In the genomic region with DNA sequence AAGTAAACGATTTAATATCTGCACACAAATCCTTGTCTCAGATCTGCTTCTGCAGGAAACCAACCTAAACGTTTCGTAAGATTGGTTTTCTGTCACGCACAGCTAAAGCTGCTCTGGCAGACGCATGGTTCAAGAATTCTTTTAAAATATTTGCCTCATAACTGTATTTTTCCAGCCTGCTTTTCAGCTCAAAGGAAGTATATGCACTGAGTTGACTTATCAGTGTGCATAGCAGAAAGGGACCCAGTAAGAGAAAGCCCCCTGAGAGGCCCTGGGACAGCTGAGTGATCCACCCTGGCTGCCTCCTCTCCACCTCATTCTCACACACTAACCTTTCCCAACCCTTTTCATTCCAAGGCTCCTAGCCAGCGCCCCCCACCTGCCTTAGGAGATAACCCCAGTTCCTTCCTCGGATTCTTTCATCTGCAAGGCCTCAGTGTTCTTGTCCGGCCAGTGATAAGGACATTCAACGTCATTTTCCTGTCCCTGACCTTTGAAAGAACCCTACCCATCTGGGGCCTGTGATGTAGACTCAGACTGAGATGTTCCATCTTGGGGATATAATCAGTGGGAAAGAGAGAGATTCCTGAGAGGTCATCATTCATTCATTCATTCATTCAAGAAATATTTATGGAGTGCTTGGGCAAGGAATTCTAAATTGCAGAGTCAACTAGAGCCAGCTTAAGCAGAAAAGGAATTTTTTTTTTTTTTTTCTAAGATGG, we compare ENCODE assay signal across 1 cellular context.
TF ChIP-seq lines count a peak whose summit lies in the region.

No MANE protein-coding gene starts in this region.

TF ChIP-seq in K562, 482 proteins besides CTCF, POLR2A, EP300 and RAD21 (continued from another document and continues in another):
- TF ChIP-seq, protein P1, sequence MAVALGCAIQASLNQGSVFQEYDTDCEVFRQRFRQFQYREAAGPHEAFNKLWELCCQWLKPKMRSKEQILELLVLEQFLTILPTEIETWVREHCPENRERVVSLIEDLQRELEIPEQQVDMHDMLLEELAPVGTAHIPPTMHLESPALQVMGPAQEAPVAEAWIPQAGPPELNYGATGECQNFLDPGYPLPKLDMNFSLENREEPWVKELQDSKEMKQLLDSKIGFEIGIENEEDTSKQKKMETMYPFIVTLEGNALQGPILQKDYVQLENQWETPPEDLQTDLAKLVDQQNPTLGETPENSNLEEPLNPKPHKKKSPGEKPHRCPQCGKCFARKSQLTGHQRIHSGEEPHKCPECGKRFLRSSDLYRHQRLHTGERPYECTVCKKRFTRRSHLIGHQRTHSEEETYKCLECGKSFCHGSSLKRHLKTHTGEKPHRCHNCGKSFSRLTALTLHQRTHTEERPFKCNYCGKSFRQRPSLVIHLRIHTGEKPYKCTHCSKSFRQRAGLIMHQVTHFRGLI (CRISPR knock-in tag; IDR thresholded peaks at IDR 0.05) = no peak; the same call in 1 of the 2 replicates
- TF ChIP-seq, protein P2, sequence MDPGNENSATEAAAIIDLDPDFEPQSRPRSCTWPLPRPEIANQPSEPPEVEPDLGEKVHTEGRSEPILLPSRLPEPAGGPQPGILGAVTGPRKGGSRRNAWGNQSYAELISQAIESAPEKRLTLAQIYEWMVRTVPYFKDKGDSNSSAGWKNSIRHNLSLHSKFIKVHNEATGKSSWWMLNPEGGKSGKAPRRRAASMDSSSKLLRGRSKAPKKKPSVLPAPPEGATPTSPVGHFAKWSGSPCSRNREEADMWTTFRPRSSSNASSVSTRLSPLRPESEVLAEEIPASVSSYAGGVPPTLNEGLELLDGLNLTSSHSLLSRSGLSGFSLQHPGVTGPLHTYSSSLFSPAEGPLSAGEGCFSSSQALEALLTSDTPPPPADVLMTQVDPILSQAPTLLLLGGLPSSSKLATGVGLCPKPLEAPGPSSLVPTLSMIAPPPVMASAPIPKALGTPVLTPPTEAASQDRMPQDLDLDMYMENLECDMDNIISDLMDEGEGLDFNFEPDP (CRISPR knock-in tag; IDR thresholded peaks at IDR 0.05) = no peak
- TF ChIP-seq ZEB2 (IDR thresholded peaks at IDR 0.05) (peak; percentile 89), FOSL1 (tag; conservative IDR thresholded peaks at IDR 0.05) (peak; percentile 38; the same call in 1 of the 2 replicates), RBBP5 (IDR thresholded peaks at IDR 0.05; ENCODE audit: borderline replicate concordance, insufficient read depth, low read length, poor library complexity, severe bottlenecking) (peak; percentile 31), EP400 (IDR thresholded peaks at IDR 0.05) (peak; percentile 70), HEY1 (CRISPR knock-in tag; IDR thresholded peaks at IDR 0.05; ENCODE audit: borderline replicate concordance) (no peak), SMARCC2 (IDR thresholded peaks at IDR 0.05; ENCODE audit: low read depth) (peak; percentile 91), ZNF589 (CRISPR knock-in tag; IDR thresholded peaks at IDR 0.05; ENCODE audit: low read depth) (peak; percentile 63), ZNF444 (CRISPR knock-in tag; IDR thresholded peaks at IDR 0.05) (no peak), ZNF408 (CRISPR knock-in tag; IDR thresholded peaks at IDR 0.05; ENCODE audit: low read depth) (no peak), ZNF134 (CRISPR knock-in tag; conservative IDR thresholded peaks at IDR 0.05) (no peak), KLF13 (tag; IDR thresholded peaks at IDR 0.05; ENCODE audit: borderline replicate concordance, low read depth) (no peak), ZNF282 (CRISPR knock-in tag; IDR thresholded peaks at IDR 0.05) (no peak), TEAD2 (tag; IDR thresholded peaks at IDR 0.05) (no peak), SREBF1 (IDR thresholded peaks at IDR 0.05; ENCODE audit: borderline replicate concordance, low read depth, low read length) (no peak), JUND (IDR thresholded peaks at IDR 0.05; ENCODE audit: borderline replicate concordance, low read depth, low read length) (peak; percentile 72), JUND (tag; IDR thresholded peaks at IDR 0.05; ENCODE audit: borderline replicate concordance, low read depth, low read length) (peak; percentile 68; the same call in 1 of the 3 replicates), SMARCB1 (IDR thresholded peaks at IDR 0.05; ENCODE audit: insufficient read length, low read depth) (no peak), ZNF699 (CRISPR knock-in tag; IDR thresholded peaks at IDR 0.05; ENCODE audit: insufficient replicate concordance) (no peak), FOXP1 (CRISPR knock-in tag; IDR thresholded peaks at IDR 0.05) (no peak), RB1 (IDR thresholded peaks at IDR 0.05; ENCODE audit: low read depth) (no peak), ZNF165 (CRISPR knock-in tag; IDR thresholded peaks at IDR 0.05; ENCODE audit: borderline replicate concordance) (no peak), ZNF232 (CRISPR knock-in tag; IDR thresholded peaks at IDR 0.05) (no peak), CSDE1 (IDR thresholded peaks at IDR 0.05) (no peak)
- TF ChIP-seq, protein P3, sequence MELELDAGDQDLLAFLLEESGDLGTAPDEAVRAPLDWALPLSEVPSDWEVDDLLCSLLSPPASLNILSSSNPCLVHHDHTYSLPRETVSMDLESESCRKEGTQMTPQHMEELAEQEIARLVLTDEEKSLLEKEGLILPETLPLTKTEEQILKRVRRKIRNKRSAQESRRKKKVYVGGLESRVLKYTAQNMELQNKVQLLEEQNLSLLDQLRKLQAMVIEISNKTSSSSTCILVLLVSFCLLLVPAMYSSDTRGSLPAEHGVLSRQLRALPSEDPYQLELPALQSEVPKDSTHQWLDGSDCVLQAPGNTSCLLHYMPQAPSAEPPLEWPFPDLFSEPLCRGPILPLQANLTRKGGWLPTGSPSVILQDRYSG (tag; conservative IDR thresholded peaks at IDR 0.05; ENCODE audit: low read depth) = peak; percentile 70; the same call in 1 of the 2 replicates
- TF ChIP-seq, protein P4, sequence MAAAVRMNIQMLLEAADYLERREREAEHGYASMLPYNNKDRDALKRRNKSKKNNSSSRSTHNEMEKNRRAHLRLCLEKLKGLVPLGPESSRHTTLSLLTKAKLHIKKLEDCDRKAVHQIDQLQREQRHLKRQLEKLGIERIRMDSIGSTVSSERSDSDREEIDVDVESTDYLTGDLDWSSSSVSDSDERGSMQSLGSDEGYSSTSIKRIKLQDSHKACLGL (CRISPR knock-in tag; IDR thresholded peaks at IDR 0.05; ENCODE audit: borderline replicate concordance, poor library complexity, severe bottlenecking) = no peak
- TF ChIP-seq, protein P5, sequence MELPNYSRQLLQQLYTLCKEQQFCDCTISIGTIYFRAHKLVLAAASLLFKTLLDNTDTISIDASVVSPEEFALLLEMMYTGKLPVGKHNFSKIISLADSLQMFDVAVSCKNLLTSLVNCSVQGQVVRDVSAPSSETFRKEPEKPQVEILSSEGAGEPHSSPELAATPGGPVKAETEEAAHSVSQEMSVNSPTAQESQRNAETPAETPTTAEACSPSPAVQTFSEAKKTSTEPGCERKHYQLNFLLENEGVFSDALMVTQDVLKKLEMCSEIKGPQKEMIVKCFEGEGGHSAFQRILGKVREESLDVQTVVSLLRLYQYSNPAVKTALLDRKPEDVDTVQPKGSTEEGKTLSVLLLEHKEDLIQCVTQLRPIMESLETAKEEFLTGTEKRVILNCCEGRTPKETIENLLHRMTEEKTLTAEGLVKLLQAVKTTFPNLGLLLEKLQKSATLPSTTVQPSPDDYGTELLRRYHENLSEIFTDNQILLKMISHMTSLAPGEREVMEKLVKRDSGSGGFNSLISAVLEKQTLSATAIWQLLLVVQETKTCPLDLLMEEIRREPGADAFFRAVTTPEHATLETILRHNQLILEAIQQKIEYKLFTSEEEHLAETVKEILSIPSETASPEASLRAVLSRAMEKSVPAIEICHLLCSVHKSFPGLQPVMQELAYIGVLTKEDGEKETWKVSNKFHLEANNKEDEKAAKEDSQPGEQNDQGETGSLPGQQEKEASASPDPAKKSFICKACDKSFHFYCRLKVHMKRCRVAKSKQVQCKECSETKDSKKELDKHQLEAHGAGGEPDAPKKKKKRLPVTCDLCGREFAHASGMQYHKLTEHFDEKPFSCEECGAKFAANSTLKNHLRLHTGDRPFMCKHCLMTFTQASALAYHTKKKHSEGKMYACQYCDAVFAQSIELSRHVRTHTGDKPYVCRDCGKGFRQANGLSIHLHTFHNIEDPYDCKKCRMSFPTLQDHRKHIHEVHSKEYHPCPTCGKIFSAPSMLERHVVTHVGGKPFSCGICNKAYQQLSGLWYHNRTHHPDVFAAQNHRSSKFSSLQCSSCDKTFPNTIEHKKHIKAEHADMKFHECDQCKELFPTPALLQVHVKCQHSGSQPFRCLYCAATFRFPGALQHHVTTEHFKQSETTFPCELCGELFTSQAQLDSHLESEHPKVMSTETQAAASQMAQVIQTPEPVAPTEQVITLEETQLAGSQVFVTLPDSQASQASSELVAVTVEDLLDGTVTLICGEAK (IDR thresholded peaks at IDR 0.05) = no peak
- TF ChIP-seq, protein P5 (CRISPR knock-in tag; IDR thresholded peaks at IDR 0.05) = no peak
- TF ChIP-seq, protein P6, sequence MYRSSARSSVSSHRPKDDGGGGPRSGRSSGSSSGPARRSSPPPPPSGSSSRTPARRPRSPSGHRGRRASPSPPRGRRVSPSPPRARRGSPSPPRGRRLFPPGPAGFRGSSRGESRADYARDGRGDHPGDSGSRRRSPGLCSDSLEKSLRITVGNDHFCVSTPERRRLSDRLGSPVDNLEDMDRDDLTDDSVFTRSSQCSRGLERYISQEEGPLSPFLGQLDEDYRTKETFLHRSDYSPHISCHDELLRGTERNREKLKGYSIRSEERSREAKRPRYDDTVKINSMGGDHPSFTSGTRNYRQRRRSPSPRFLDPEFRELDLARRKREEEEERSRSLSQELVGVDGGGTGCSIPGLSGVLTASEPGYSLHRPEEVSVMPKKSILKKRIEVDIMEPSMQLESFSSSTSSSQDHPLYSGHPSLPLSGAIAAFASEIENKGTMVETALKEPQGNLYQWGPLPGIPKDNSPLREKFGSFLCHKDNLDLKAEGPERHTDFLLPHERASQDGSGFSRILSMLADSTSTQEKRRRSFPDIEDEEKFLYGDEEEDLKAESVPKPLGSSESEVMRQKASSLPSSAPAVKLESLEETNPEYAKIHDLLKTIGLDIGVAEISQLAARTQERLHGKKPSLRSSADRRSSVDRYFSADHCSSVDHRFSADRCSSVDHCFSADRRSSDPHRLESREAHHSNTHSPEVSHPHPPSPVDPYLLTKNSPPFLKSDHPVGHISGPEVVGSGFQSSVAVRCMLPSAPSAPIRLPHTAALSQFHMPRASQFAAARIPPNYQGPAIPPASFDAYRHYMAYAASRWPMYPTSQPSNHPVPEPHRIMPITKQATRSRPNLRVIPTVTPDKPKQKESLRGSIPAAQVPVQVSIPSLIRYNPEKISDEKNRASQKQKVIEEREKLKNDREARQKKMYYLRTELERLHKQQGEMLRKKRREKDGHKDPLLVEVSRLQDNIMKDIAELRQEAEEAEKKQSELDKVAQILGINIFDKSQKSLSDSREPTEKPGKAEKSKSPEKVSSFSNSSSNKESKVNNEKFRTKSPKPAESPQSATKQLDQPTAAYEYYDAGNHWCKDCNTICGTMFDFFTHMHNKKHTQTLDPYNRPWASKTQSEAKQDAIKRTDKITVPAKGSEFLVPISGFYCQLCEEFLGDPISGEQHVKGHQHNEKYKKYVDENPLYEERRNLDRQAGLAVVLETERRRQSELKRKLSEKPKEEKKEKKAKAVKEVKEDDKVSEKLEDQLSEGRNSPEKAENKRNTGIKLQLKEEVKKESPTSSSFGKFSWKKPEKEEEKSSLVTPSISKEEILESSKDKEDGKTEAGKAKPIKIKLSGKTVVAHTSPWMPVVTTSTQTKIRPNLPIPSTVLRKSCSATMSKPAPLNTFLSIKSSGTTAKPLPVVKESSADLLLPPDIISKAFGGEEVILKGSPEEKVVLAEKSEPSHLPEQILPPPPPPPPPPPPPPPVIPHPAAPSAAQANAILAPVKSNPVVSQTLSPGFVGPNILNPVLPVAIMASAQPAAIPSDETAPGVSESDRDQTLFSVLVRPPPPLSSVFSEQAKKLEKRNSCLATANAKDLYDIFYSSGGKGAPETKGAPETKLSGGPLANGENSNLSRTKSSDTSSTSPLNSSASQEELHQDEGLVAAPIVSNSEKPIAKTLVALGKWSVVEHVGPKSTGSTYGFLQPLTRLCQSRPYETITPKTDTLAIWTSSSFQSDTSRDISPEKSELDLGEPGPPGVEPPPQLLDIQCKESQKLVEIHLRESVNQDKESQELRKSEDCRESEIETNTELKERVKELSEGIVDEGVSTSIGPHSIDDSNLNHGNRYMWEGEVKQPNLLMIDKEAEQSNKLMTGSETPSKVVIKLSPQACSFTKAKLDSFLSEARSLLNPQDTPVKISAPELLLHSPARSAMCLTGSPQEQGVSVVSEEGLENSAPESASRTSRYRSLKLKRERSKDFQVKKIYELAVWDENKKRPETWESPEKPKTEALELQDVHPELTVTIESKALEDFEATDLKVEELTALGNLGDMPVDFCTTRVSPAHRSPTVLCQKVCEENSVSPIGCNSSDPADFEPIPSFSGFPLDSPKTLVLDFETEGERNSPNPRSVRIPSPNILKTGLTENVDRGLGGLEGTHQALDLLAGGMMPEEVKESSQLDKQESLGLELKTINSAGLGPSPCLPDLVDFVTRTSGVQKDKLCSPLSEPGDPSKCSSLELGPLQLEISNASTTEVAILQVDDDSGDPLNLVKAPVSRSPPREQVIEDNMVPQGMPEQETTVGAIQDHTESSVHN (IDR thresholded peaks at IDR 0.05; ENCODE audit: borderline replicate concordance in 1 of 2, low read depth in 1 of 2) = peak in 1 of 2 experiments; percentile 54; a peak in 1 of 4 replicates
